ENCODE assay signal across 36 cellular contexts in the genomic region with DNA sequence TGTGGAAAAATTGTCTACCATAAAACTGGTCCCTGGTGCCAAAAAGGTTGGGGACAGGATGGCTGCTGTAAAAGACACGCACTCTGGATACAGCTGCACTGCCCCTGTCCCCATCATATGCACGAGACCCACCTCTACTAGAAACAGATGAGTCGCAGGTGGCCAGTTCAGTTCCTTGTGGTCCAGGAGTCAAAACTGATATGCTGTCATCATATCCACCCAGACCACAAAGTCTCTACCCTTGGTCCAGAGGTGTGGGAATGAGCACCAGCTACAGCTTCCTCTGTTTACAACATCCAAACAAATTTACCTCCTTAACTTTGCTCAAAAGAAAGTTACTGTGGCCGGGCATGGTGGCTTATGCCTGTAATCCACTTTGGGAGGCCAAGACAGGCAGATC.
"Had no signal": no experiment of that assay in that cellular context is flagged by ENCODE, and none has a peak within 500 bp of the region (broad histone marks: within the 10 kb centered on the region; RNA-seq: fewer than 3 reads in every experiment).

No MANE protein-coding gene starts in this region.

- DNase-seq: activated CD4-positive, alpha-beta memory T cell treated with anti-CD3 and anti-CD28 coated beads, Interleukin-2, amount 10 ng/mL, durations not matched to agents 7 days and 5 days; activated CD4-positive, alpha-beta T cell treated with anti-CD3 and anti-CD28 coated beads for 1 hour; activated CD4-positive, alpha-beta T cell treated with anti-CD3 and anti-CD28 coated beads for 36 hours; activated CD4-positive, alpha-beta T cell treated with anti-CD3 and anti-CD28 coated beads for 48 hours; activated CD4-positive, alpha-beta T cell treated with anti-CD3 and anti-CD28 coated beads, Interleukin-2, amount 10 ng/mL, durations not matched to agents 7 days and 5 days; activated CD4-positive, alpha-beta T cell treated with anti-CD3 and anti-CD28 coated beads, Interleukin-2, amount 50 U/mL, for 48 hours; activated CD4-positive, CD25-positive, alpha-beta regulatory T cell; activated CD8-positive, alpha-beta memory T cell treated with anti-CD3 and anti-CD28 coated beads for 24 hours; activated CD8-positive, alpha-beta memory T cell treated with anti-CD3 and anti-CD28 coated beads, Interleukin-2, amount 10 ng/mL, durations not matched to agents 7 days and 5 days; activated CD8-positive, alpha-beta memory T cell treated with anti-CD3 and anti-CD28 coated beads, Interleukin-2, amount 50 U/mL, for 48 hours; activated CD8-positive, alpha-beta T cell treated with anti-CD3 and anti-CD28 coated beads, Interleukin-2, amount 10 ng/mL, durations not matched to agents 7 days and 5 days; activated effector memory CD4-positive, alpha-beta T cell treated with anti-CD3 and anti-CD28 coated beads, Interleukin-2, amount 50 U/mL, for 16 hours; activated gamma-delta T cell treated with Interleukin-2 at 50 U/mL for 16 hours; activated naive CD4-positive, alpha-beta T cell; activated naive CD4-positive, alpha-beta T cell treated with anti-CD3 and anti-CD28 coated beads for 36 hours; activated naive CD4-positive, alpha-beta T cell treated with anti-CD3 and anti-CD28 coated beads, Interleukin-2, amount 50 U/mL, for 16 hours; activated naive CD8-positive, alpha-beta T cell treated with anti-CD3 and anti-CD28 coated beads for 36 hours; activated T-cell treated with anti-CD3 and anti-CD28 coated beads, Interleukin-2, amount 50 U/mL, for 4 hours; adrenal gland; amniotic stem cell; aorta; caudate nucleus; cerebellar nuclear complex; SW 1271; T-helper 1 cell; T-helper 2 cell; T-helper 9 cell; WERI-Rb-1 had no signal

- H3K4me3 Mint-ChIP-seq: activated CD4-positive, alpha-beta memory T cell treated with anti-CD3 and anti-CD28 coated beads, Interleukin-2, amount 10 ng/mL, durations not matched to agents 7 days and 5 days; activated CD4-positive, alpha-beta T cell treated with anti-CD3 and anti-CD28 coated beads for 36 hours; activated CD4-positive, alpha-beta T cell treated with anti-CD3 and anti-CD28 coated beads, Interleukin-2, amount 10 ng/mL, durations not matched to agents 7 days and 5 days; activated CD8-positive, alpha-beta memory T cell treated with anti-CD3 and anti-CD28 coated beads, Interleukin-2, amount 10 ng/mL, durations not matched to agents 7 days and 5 days; activated CD8-positive, alpha-beta T cell treated with anti-CD3 and anti-CD28 coated beads, Interleukin-2, amount 10 ng/mL, durations not matched to agents 7 days and 5 days; activated naive CD4-positive, alpha-beta T cell treated with anti-CD3 and anti-CD28 coated beads for 36 hours; activated naive CD8-positive, alpha-beta T cell treated with anti-CD3 and anti-CD28 coated beads for 36 hours; activated T-cell treated with anti-CD3 and anti-CD28 coated beads, Interleukin-2, amount 50 U/mL, for 4 hours; brain; central memory CD8-positive, alpha-beta T cell; T-helper 1 cell treated with Interleukin-12 subunit alpha and Interleukin-12 subunit beta and Interleukin-4 antibody, amounts not matched to agents 30 μg/mL and 1 μg/mL, for 36 hours; T-helper 2 cell treated with Interferon-gamma antibody and Interleukin-4, amounts not matched to agents 5 μg/mL and 100 μg/mL, for 36 hours; WTC11 had no signal

- H3K36me3 ChIP-seq: adrenal gland, cardiac muscle cell, WERI-Rb-1 had no signal

- H3K4me1 Mint-ChIP-seq: brain; central memory CD8-positive, alpha-beta T cell had no signal

- H3K27ac Mint-ChIP-seq: activated CD4-positive, alpha-beta memory T cell treated with anti-CD3 and anti-CD28 coated beads, Interleukin-2, amount 10 ng/mL, durations not matched to agents 7 days and 5 days; activated CD4-positive, alpha-beta T cell treated with anti-CD3 and anti-CD28 coated beads for 36 hours; activated CD4-positive, alpha-beta T cell treated with anti-CD3 and anti-CD28 coated beads, Interleukin-2, amount 10 ng/mL, durations not matched to agents 7 days and 5 days; activated CD8-positive, alpha-beta memory T cell treated with anti-CD3 and anti-CD28 coated beads, Interleukin-2, amount 10 ng/mL, durations not matched to agents 7 days and 5 days; activated CD8-positive, alpha-beta T cell treated with anti-CD3 and anti-CD28 coated beads, Interleukin-2, amount 10 ng/mL, durations not matched to agents 7 days and 5 days; activated naive CD4-positive, alpha-beta T cell treated with anti-CD3 and anti-CD28 coated beads for 36 hours; activated naive CD4-positive, alpha-beta T cell treated with anti-CD3 and anti-CD28 coated beads, Interleukin-2, amount 50 U/mL, for 72 hours; activated naive CD8-positive, alpha-beta T cell treated with anti-CD3 and anti-CD28 coated beads for 36 hours; brain; T-helper 1 cell treated with Interleukin-12 subunit alpha and Interleukin-12 subunit beta and Interleukin-4 antibody, amounts not matched to agents 30 μg/mL and 1 μg/mL, for 36 hours; T-helper 2 cell treated with Interferon-gamma antibody and Interleukin-4, amounts not matched to agents 5 μg/mL and 100 μg/mL, for 36 hours; WTC11 had no signal

- H3K27me3 ChIP-seq: adrenal gland, cardiac muscle cell had no signal

- ATAC-seq: activated CD4-positive, alpha-beta T cell treated with anti-CD3 and anti-CD28 coated beads for 36 hours; activated CD4-positive, CD25-positive, alpha-beta regulatory T cell treated with anti-CD3 and anti-CD28 coated beads, Interleukin-2, amount 50 U/mL, for 24 hours; activated CD8-positive, alpha-beta memory T cell treated with anti-CD3 and anti-CD28 coated beads, Interleukin-2, amount 10 ng/mL, durations not matched to agents 7 days and 5 days; activated CD8-positive, alpha-beta T cell treated with anti-CD3 and anti-CD28 coated beads, Interleukin-2, amount 10 ng/mL, durations not matched to agents 7 days and 5 days; activated T-cell treated with anti-CD3 and anti-CD28 coated beads, Interleukin-2, amount 50 U/mL, for 4 hours; WTC11 had no signal

- H3K27ac ChIP-seq: adrenal gland, cardiac muscle cell, WERI-Rb-1 had no signal

- H3K9me3 ChIP-seq: adrenal gland had no signal

- H3K27me3 Mint-ChIP-seq: activated CD4-positive, alpha-beta memory T cell treated with anti-CD3 and anti-CD28 coated beads, Interleukin-2, amount 10 ng/mL, durations not matched to agents 7 days and 5 days had no signal

- H3K4me1 ChIP-seq: adrenal gland had no signal

- H3K4me3 ChIP-seq: adrenal gland, cardiac muscle cell had no signal

- H3K9me3 Mint-ChIP-seq: activated CD4-positive, alpha-beta memory T cell treated with anti-CD3 and anti-CD28 coated beads, Interleukin-2, amount 10 ng/mL, durations not matched to agents 7 days and 5 days; activated naive CD4-positive, alpha-beta T cell treated with anti-CD3 and anti-CD28 coated beads for 36 hours; activated naive CD8-positive, alpha-beta T cell treated with anti-CD3 and anti-CD28 coated beads for 36 hours; activated T-cell treated with anti-CD3 and anti-CD28 coated beads, Interleukin-2, amount 50 U/mL, for 4 hours; central memory CD8-positive, alpha-beta T cell; T-helper 1 cell treated with Interleukin-12 subunit alpha and Interleukin-12 subunit beta and Interleukin-4 antibody, amounts not matched to agents 30 μg/mL and 1 μg/mL, for 36 hours had no signal

- H3K36me3 Mint-ChIP-seq: activated CD8-positive, alpha-beta memory T cell treated with anti-CD3 and anti-CD28 coated beads, Interleukin-2, amount 10 ng/mL, durations not matched to agents 7 days and 5 days; activated naive CD8-positive, alpha-beta T cell treated with anti-CD3 and anti-CD28 coated beads for 36 hours; brain had no signal
